In the genomic region with DNA sequence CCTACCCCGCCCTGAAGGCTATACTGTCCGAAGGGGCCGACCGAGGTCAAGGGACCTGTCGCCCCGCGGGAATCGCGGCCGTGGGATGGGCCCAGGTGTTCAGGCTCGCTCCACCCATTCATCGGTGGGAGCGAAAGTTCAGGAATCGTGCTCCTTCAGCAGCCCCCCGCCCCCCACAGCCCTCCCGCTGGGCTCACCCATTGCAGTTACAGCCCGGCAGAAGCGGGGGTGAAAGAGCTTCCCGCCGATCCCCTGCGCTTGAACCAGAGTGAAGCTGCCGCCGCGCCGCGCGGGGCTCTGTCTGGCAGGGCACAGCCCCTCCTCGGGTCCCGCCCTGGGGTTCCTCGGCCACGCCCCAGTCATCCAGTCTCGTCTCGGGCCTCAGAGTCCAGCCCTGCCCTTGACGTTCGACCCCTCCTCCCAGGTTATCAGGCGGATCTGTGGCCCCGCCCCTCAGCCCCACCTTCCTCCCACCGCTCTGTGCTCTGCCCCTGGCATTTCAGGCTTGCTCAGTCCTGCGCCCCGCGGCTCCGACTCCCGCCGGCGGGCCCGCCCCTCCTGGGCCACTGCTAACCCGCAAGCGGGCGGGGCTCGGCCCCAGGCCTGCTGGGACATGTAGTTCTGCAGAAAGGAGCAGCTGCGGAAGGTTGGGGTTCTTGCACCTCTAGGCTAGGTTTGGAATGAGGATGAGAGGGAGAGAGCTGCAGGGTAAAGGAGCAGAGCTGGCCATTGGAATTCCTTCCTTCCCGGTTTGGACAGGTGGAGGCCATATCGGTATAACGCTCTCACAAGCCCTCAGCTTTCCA, we compare ENCODE assay signal across 8 cellular contexts. TPM values are rescaled to one million over a fixed set of nuclear protein-coding genes. Genes with fewer than 3 reads are reported as not detected.
DNase-seq lines count a peak whose midpoint lies in the region; ATAC-seq, FAIRE-seq and TF ChIP-seq lines count a peak whose summit lies in the region.

A gene (minus strand): TSS at position 303 of the 806 bp plus-strand sequence. CDS start 3,955 bp downstream, outside the sequence.

- no peak for TF ChIP-seq CTCF in WTC11 (IDR thresholded peaks at IDR 0.05)

- H3K36me3 Mint-ChIP-seq in WTC11: peaks cover 3% of the 10 kb centered on the region; the same call in 1 of the 2 replicates

- CTCF ChIA-PET in WTC11 (lab: Charles Lee): interaction anchor here (0.6 to 7.9 kb wide), 15 partner anchors 27 to 676 kb away, joined by 3 to 168 read pairs (median 4); a partner anchor contains a TSS

- H3K27ac Mint-ChIP-seq in WTC11: peak within 1 kb of the TSS; percentile 82

- H3K27me3 Mint-ChIP-seq in WTC11 (ENCODE audit: low read depth): peaks cover 32% of the 10 kb centered on the region

- H3K4me1 Mint-ChIP-seq in WTC11: peaks cover 36% of the 10 kb centered on the region

- DNase-seq in AG08395 (ENCODE audit: low spot score) (peak; percentile 91), NCI-H2227 treated with DMSO at 0.1 percent for 48 hours (lab: John Stamatoyannopoulos, UW) (peak; percentile 86), WTC11 (ENCODE audit: low spot score) (peak; percentile 99)
- peak; percentile 96 for DNase-seq in central memory CD4-positive, alpha-beta T cell
- DNase-seq in stimulated activated CD4-positive, alpha-beta T cell treated with anti-CD3 and anti-CD28 coated beads, Interleukin-12 subunit alpha, Interleukin-12 subunit beta, amount 100 ng/mL, for 4 hours: peak; percentile 94

- POLR2A ChIA-PET in WTC11 (lab: Charles Lee): interaction anchor here (0.6 to 1.5 kb wide), 6 partner anchors 13 to 327 kb away, joined by 3 read pairs; no protein-coding TSS in a partner anchor

- H3K4me3 Mint-ChIP-seq in WTC11: peak within 1 kb of the TSS; percentile 93

- FAIRE-seq in islet of Langerhans (lab: Jason Lieb, UNC): peak; percentile 36

- no peaks in the 10 kb centered on the region for H3K9me3 Mint-ChIP-seq in WTC11

- ATAC-seq in GM18907 (IDR thresholded peaks at IDR 0.05; ENCODE audit: unreplicated experiment): peak; percentile 88
- peak; percentile 73 for ATAC-seq in HG03139 (IDR thresholded peaks at IDR 0.05; ENCODE audit: unreplicated experiment)
- ATAC-seq in WTC11: peak; percentile 75

TF ChIP-seq in WTC11, 78 proteins besides CTCF, POLR2A, EP300 and RAD21 (continues in another document):
- TF ChIP-seq, protein P1, sequence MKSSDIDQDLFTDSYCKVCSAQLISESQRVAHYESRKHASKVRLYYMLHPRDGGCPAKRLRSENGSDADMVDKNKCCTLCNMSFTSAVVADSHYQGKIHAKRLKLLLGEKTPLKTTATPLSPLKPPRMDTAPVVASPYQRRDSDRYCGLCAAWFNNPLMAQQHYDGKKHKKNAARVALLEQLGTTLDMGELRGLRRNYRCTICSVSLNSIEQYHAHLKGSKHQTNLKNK (CRISPR knock-in tag; IDR thresholded peaks at IDR 0.05): no peak
- TF ChIP-seq, protein P2, sequence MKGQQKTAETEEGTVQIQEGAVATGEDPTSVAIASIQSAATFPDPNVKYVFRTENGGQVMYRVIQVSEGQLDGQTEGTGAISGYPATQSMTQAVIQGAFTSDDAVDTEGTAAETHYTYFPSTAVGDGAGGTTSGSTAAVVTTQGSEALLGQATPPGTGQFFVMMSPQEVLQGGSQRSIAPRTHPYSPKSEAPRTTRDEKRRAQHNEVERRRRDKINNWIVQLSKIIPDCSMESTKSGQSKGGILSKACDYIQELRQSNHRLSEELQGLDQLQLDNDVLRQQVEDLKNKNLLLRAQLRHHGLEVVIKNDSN (CRISPR knock-in tag; IDR thresholded peaks at IDR 0.05): no peak
- TF ChIP-seq, protein P3, sequence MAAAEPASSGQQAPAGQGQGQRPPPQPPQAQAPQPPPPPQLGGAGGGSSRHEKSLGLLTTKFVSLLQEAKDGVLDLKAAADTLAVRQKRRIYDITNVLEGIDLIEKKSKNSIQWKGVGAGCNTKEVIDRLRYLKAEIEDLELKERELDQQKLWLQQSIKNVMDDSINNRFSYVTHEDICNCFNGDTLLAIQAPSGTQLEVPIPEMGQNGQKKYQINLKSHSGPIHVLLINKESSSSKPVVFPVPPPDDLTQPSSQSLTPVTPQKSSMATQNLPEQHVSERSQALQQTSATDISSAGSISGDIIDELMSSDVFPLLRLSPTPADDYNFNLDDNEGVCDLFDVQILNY (CRISPR knock-in tag; IDR thresholded peaks at IDR 0.05): peak; percentile 70; the same call in 1 of the 2 replicates
- TF ChIP-seq ELF4 (CRISPR knock-in tag; IDR thresholded peaks at IDR 0.05; ENCODE audit: low read depth) (no peak), GABPB1 (CRISPR knock-in tag; IDR thresholded peaks at IDR 0.05) (no peak), HMGA2 (CRISPR knock-in tag; IDR thresholded peaks at IDR 0.05) (no peak), NFE2L1 (CRISPR knock-in tag; IDR thresholded peaks at IDR 0.05) (0 out of 2 replicates have a peak, but pooled peaks have one; percentile 28), SMAD4 (CRISPR knock-in tag; IDR thresholded peaks at IDR 0.05) (no peak), ZNF138 (CRISPR knock-in tag; conservative IDR thresholded peaks at IDR 0.05) (no peak), FOXP1 (CRISPR knock-in tag; IDR thresholded peaks at IDR 0.05; ENCODE audit: borderline replicate concordance) (no peak), TCF7 (CRISPR knock-in tag; IDR thresholded peaks at IDR 0.05; ENCODE audit: low read depth) (no peak), ETV6 (CRISPR knock-in tag; IDR thresholded peaks at IDR 0.05) (no peak), ESRRA (CRISPR knock-in tag; IDR thresholded peaks at IDR 0.05; ENCODE audit: borderline replicate concordance) (no peak)
- TF ChIP-seq, protein P4, sequence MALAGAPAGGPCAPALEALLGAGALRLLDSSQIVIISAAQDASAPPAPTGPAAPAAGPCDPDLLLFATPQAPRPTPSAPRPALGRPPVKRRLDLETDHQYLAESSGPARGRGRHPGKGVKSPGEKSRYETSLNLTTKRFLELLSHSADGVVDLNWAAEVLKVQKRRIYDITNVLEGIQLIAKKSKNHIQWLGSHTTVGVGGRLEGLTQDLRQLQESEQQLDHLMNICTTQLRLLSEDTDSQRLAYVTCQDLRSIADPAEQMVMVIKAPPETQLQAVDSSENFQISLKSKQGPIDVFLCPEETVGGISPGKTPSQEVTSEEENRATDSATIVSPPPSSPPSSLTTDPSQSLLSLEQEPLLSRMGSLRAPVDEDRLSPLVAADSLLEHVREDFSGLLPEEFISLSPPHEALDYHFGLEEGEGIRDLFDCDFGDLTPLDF (CRISPR knock-in tag; IDR thresholded peaks at IDR 0.05): no peak
- TF ChIP-seq, protein P5, sequence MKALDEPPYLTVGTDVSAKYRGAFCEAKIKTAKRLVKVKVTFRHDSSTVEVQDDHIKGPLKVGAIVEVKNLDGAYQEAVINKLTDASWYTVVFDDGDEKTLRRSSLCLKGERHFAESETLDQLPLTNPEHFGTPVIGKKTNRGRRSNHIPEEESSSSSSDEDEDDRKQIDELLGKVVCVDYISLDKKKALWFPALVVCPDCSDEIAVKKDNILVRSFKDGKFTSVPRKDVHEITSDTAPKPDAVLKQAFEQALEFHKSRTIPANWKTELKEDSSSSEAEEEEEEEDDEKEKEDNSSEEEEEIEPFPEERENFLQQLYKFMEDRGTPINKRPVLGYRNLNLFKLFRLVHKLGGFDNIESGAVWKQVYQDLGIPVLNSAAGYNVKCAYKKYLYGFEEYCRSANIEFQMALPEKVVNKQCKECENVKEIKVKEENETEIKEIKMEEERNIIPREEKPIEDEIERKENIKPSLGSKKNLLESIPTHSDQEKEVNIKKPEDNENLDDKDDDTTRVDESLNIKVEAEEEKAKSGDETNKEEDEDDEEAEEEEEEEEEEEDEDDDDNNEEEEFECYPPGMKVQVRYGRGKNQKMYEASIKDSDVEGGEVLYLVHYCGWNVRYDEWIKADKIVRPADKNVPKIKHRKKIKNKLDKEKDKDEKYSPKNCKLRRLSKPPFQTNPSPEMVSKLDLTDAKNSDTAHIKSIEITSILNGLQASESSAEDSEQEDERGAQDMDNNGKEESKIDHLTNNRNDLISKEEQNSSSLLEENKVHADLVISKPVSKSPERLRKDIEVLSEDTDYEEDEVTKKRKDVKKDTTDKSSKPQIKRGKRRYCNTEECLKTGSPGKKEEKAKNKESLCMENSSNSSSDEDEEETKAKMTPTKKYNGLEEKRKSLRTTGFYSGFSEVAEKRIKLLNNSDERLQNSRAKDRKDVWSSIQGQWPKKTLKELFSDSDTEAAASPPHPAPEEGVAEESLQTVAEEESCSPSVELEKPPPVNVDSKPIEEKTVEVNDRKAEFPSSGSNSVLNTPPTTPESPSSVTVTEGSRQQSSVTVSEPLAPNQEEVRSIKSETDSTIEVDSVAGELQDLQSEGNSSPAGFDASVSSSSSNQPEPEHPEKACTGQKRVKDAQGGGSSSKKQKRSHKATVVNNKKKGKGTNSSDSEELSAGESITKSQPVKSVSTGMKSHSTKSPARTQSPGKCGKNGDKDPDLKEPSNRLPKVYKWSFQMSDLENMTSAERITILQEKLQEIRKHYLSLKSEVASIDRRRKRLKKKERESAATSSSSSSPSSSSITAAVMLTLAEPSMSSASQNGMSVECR (CRISPR knock-in tag; IDR thresholded peaks at IDR 0.05; ENCODE audit: borderline replicate concordance): 0 out of 2 replicates have a peak, but pooled peaks have one; percentile 56
- TF ChIP-seq, protein P6, sequence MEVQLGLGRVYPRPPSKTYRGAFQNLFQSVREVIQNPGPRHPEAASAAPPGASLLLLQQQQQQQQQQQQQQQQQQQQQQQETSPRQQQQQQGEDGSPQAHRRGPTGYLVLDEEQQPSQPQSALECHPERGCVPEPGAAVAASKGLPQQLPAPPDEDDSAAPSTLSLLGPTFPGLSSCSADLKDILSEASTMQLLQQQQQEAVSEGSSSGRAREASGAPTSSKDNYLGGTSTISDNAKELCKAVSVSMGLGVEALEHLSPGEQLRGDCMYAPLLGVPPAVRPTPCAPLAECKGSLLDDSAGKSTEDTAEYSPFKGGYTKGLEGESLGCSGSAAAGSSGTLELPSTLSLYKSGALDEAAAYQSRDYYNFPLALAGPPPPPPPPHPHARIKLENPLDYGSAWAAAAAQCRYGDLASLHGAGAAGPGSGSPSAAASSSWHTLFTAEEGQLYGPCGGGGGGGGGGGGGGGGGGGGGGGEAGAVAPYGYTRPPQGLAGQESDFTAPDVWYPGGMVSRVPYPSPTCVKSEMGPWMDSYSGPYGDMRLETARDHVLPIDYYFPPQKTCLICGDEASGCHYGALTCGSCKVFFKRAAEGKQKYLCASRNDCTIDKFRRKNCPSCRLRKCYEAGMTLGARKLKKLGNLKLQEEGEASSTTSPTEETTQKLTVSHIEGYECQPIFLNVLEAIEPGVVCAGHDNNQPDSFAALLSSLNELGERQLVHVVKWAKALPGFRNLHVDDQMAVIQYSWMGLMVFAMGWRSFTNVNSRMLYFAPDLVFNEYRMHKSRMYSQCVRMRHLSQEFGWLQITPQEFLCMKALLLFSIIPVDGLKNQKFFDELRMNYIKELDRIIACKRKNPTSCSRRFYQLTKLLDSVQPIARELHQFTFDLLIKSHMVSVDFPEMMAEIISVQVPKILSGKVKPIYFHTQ (CRISPR knock-in tag; IDR thresholded peaks at IDR 0.05): no peak
- TF ChIP-seq, protein P7, sequence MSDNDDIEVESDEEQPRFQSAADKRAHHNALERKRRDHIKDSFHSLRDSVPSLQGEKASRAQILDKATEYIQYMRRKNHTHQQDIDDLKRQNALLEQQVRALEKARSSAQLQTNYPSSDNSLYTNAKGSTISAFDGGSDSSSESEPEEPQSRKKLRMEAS (CRISPR knock-in tag; IDR thresholded peaks at IDR 0.05): no peak; the same call in 1 of the 2 replicates

RNA-seq across cellular contexts. Expression of the gene that starts here (rescaled TPM):
- total RNA-seq in WTC11 (2021): 9.3 to 18.9 TPM (median 9.7 TPM) in 3 replicates

Comparison
In these comparisons a context has a peak if more than half of its experiments do, and no peak if none do; other contexts are left out.
1. Peak in every context shown above with its lines: DNase-seq and ATAC-seq.